In genomic region chr4:40897557-40898203, GRCh38 we compare ENCODE assay signal across 8 cellular contexts.
A peak's percentile ranks its signal among the peaks of the same experiment; 100 is the strongest.
DNase-seq lines count a peak whose midpoint lies in the region; ATAC-seq, FAIRE-seq and TF ChIP-seq lines count a peak whose summit lies in the region.

No MANE protein-coding gene starts in this region.

- peak overlapping the region in 2 of 4 donors; percentile 42 to 68 for H3K4me3 Mint-ChIP-seq in CD4-positive, CD25-positive, alpha-beta regulatory T cell

- in situ Hi-C loops in transverse colon (cut with MboI; ENCODE audit: low pct_ligation_motif_present in 1 of 4, low pct_unique_long_range_greater_than_20kb in 1 of 4, low sequenced_read_pairs in 3 of 4), result loop anchor here in 3 of 4 donors (10.0 to 25.0 kb wide), 3 partner anchors 153 to 163 kb away; partner anchors contain the start of gene NSUN7 (in 2 of the 3)

- no peaks in the 10 kb centered on the region for H3K36me3 ChIP-seq in CD4-positive, CD25-positive, alpha-beta regulatory T cell (ENCODE audit: control insufficient read depth, insufficient read depth, low read length)
- peaks cover 43% of the 10 kb centered on the region for H3K36me3 ChIP-seq in RWPE2 (ENCODE audit: low read depth)
- H3K36me3 ChIP-seq in pancreas, result no peaks in the 10 kb centered on the region
- H3K36me3 ChIP-seq in transverse colon, result peaks cover 0 to 5% (median 0%) of the 10 kb centered on the region in 4 donors

- intact Hi-C loops in pancreas (cut with DNase I), result loop anchor here in 1 of 3 donors (5.0 kb wide), 1 partner anchor 160 kb away; no protein-coding TSS in a partner anchor
- intact Hi-C loops in transverse colon (cut with DNase I; ENCODE audit: low total_unique reads), result no loop called here

- H3K27me3 ChIP-seq in CD4-positive, CD25-positive, alpha-beta regulatory T cell (ENCODE audit: control insufficient read depth, insufficient read depth, low read length), result no peaks in the 10 kb centered on the region
- H3K27me3 ChIP-seq in RWPE2 (ENCODE audit: insufficient read depth, poor library complexity, severe bottlenecking) (no peaks in the 10 kb centered on the region), pancreas (no peaks in the 10 kb centered on the region), transverse colon (no peaks in the 10 kb centered on the region)

- peaks cover 4% of the 10 kb centered on the region for H3K4me1 ChIP-seq in CD4-positive, CD25-positive, alpha-beta regulatory T cell (ENCODE audit: control insufficient read depth, insufficient read depth, low read length, poor library complexity, severe bottlenecking)
- no peaks in the 10 kb centered on the region for H3K4me1 ChIP-seq in RWPE2 (ENCODE audit: insufficient read depth, poor library complexity, severe bottlenecking)
- H3K4me1 ChIP-seq in pancreas, result no peaks in the 10 kb centered on the region
- peaks cover 0 to 6% (median 0%) of the 10 kb centered on the region in 4 donors for H3K4me1 ChIP-seq in transverse colon

- peak; percentile 89 for TF ChIP-seq CTCF in RWPE2 (IDR thresholded peaks at IDR 0.05; ENCODE audit: poor library complexity, severe bottlenecking)
- TF ChIP-seq CTCF in pancreas (IDR thresholded peaks at IDR 0.05), result peak; percentile 62 to 78 (median 66)
- peak; percentile 64 to 83 (median 80) for TF ChIP-seq CTCF in transverse colon (IDR thresholded peaks at IDR 0.05)

- ATAC-seq in CD4-positive, CD25-positive, alpha-beta regulatory T cell (ENCODE audit: low read depth in 2 of 2), result peak; percentile 38 to 53
- ATAC-seq in GM19467 (IDR thresholded peaks at IDR 0.05; ENCODE audit: unreplicated experiment) (peak; percentile 63), RWPE2 (ENCODE audit: low read depth) (0 out of 3 replicates have a peak, but pooled peaks have one; percentile 36), pancreas (peak; percentile 89 to 96 (median 91))

- H3K9me3 Mint-ChIP-seq in CD4-positive, CD25-positive, alpha-beta regulatory T cell, result no peaks in the 10 kb centered on the region

- no peak for TF ChIP-seq POLR2A in transverse colon (IDR thresholded peaks at IDR 0.05)

- H3K27ac ChIP-seq in CD4-positive, CD25-positive, alpha-beta regulatory T cell (ENCODE audit: insufficient read depth, low read length, poor library complexity, severe bottlenecking), result no peak overlapping the region
- H3K27ac ChIP-seq in RWPE2 (ENCODE audit: poor library complexity, severe bottlenecking) (no peak overlapping the region), pancreas (no peak overlapping the region), transverse colon (no peak overlapping the region)

- H3K4me3 ChIP-seq in CD4-positive, CD25-positive, alpha-beta regulatory T cell (ENCODE audit: low read depth, low read length), result peak overlapping the region; percentile 16
- H3K4me3 ChIP-seq in RWPE2 (ENCODE audit: severe bottlenecking), result no peak overlapping the region
- H3K4me3 ChIP-seq in pancreas, result peak overlapping the region in 2 of 4 donors; percentile 20 to 33
- no peak overlapping the region for H3K4me3 ChIP-seq in transverse colon

- no peaks in the 10 kb centered on the region for H3K9me3 ChIP-seq in CD4-positive, CD25-positive, alpha-beta regulatory T cell (ENCODE audit: control insufficient read depth in 2 of 2, low read length in 2 of 2)
- H3K9me3 ChIP-seq in RWPE2 (ENCODE audit: severe bottlenecking) (no peaks in the 10 kb centered on the region), pancreas (no peaks in the 10 kb centered on the region), transverse colon (no peaks in the 10 kb centered on the region)

- no peaks in the 10 kb centered on the region for H3K36me3 Mint-ChIP-seq in CD4-positive, CD25-positive, alpha-beta regulatory T cell

- H3K27me3 Mint-ChIP-seq in CD4-positive, CD25-positive, alpha-beta regulatory T cell, result peaks cover 10% of the 10 kb centered on the region

- WGBS in pancreas, 2 donors, result 35 to 36% methylated on average over 10 of the region's 10 CpGs
- 35 to 78% methylated on average over 3 to 10 of the region's 10 CpGs for WGBS in transverse colon (ENCODE audit: low coverage in 1 of 2), 2 donors

- H3K27ac Mint-ChIP-seq in CD4-positive, CD25-positive, alpha-beta regulatory T cell, result peak overlapping the region in 1 of 3 donors; percentile 31

- TF ChIP-seq EP300 in transverse colon (IDR thresholded peaks at IDR 0.05; ENCODE audit: low read depth), result no peak

- FAIRE-seq in frontal cortex (lab: Jason Lieb, UNC) (no peak), pancreas (lab: Jason Lieb, UNC) (no peak)

- DNase-seq in CD4-positive, CD25-positive, alpha-beta regulatory T cell, result peak; percentile 17 to 60 (median 34)
- peak; percentile 63 for DNase-seq in LHCN-M2 (ENCODE audit: low read depth)
- no peak for DNase-seq in RWPE2 (ENCODE audit: low spot score)
- peak; percentile 88 for DNase-seq in activated effector memory CD4-positive, alpha-beta T cell treated with anti-CD3 and anti-CD28 coated beads, Interleukin-2, amount 50 U/mL, for 16 hours
- peak; percentile 52 to 72 for DNase-seq in frontal cortex (ENCODE audit: low spot score in 2 of 2)
- peak; percentile 60 to 88 (median 77) for DNase-seq in pancreas
- DNase-seq in transverse colon, result peak; percentile 71

- peaks cover 0 to 6% (median 4%) of the 10 kb centered on the region in 4 donors for H3K4me1 Mint-ChIP-seq in CD4-positive, CD25-positive, alpha-beta regulatory T cell

Comparison
In these comparisons a context has a peak if more than half of its experiments do, and no peak if none do; other contexts are left out.
1. ATAC-seq: peak in every context shown above with its lines; median percentile 91 in pancreas; 63 in GM19467; 46 in CD4-positive, CD25-positive, alpha-beta regulatory T cell; 36 in RWPE2.